Comparison of ENCODE assay signal across 1 cellular context in genomic region chr12:106955377-106956047, GRCh38.
TF ChIP-seq lines count a peak whose summit lies in the region.

Gene TMEM263, plus strand, starts transcription at chr12:106955907. Its CDS starts 11,210 bp downstream, at chr12:106967117.

TF ChIP-seq in HEK293, 187 proteins besides CTCF, POLR2A, EP300 and RAD21 (continued from another document and continues in another):
- TF ChIP-seq ZNF518A (tag by site-specific recombination; conservative IDR thresholded peaks at IDR 0.05; ENCODE audit: low read depth) (0 out of 2 replicates have a peak, but pooled peaks have one; percentile 1), ZNF670 (tag by site-specific recombination; IDR thresholded peaks at IDR 0.05; ENCODE audit: low read depth) (no peak), ZNF362 (tag by site-specific recombination; IDR thresholded peaks at IDR 0.05) (no peak), ELK4 (IDR thresholded peaks at IDR 0.05; ENCODE audit: borderline replicate concordance, low read depth, low read length) (no peak), ZNF514 (tag by site-specific recombination; IDR thresholded peaks at IDR 0.05) (no peak), ZBTB17 (tag by site-specific recombination; IDR thresholded peaks at IDR 0.05) (peak; percentile 26; the same call in 1 of the 2 replicates), KLF10 (tag by site-specific recombination; IDR thresholded peaks at IDR 0.05) (peak; percentile 97), SP2 (tag by site-specific recombination; IDR thresholded peaks at IDR 0.05) (peak; percentile 84), KLF16 (tag by site-specific recombination; IDR thresholded peaks at IDR 0.05) (peak; percentile 13; the same call in 1 of the 2 replicates), ZNF214 (tag by site-specific recombination; IDR thresholded peaks at IDR 0.05; ENCODE audit: borderline replicate concordance) (no peak), PRDM1 (tag by site-specific recombination; IDR thresholded peaks at IDR 0.05) (peak; percentile 87), ZFP69B (tag by site-specific recombination; IDR thresholded peaks at IDR 0.05) (0 out of 2 replicates have a peak, but pooled peaks have one; percentile 13), ZNF660 (tag by site-specific recombination; IDR thresholded peaks at IDR 0.05) (peak; percentile 88), ZNF473 (tag by site-specific recombination; IDR thresholded peaks at IDR 0.05) (no peak), ZBTB21 (tag by site-specific recombination; IDR thresholded peaks at IDR 0.05) (peak; percentile 42; the same call in 1 of the 2 replicates), GLIS2 (tag by site-specific recombination; IDR thresholded peaks at IDR 0.05) (peak; percentile 100), MZF1 (tag by site-specific recombination; IDR thresholded peaks at IDR 0.05; ENCODE audit: borderline replicate concordance) (no peak), ZSCAN5A (tag by site-specific recombination; IDR thresholded peaks at IDR 0.05) (no peak), SP7 (tag by site-specific recombination; IDR thresholded peaks at IDR 0.05) (peak; percentile 55), PRDM4 (tag by site-specific recombination; IDR thresholded peaks at IDR 0.05) (0 out of 2 replicates have a peak, but pooled peaks have one; percentile 32), ZNF404 (tag by site-specific recombination; IDR thresholded peaks at IDR 0.05) (no peak), ZNF26 (tag by site-specific recombination; IDR thresholded peaks at IDR 0.05) (no peak), ZBTB10 (tag by site-specific recombination; IDR thresholded peaks at IDR 0.05) (peak; percentile 88), ZNF600 (tag by site-specific recombination; IDR thresholded peaks at IDR 0.05) (peak; percentile 27; the same call in 1 of the 2 replicates), KLF9 (tag by site-specific recombination; IDR thresholded peaks at IDR 0.05; ENCODE audit: low read depth) (peak; percentile 88), INSM2 (tag by site-specific recombination; IDR thresholded peaks at IDR 0.05) (0 out of 2 replicates have a peak, but pooled peaks have one; percentile 33), ZNF580 (tag by site-specific recombination; IDR thresholded peaks at IDR 0.05) (no peak), OVOL3 (tag by site-specific recombination; IDR thresholded peaks at IDR 0.05) (peak; percentile 98), ZBTB44 (tag by site-specific recombination; IDR thresholded peaks at IDR 0.05) (peak; percentile 46; the same call in 1 of the 2 replicates), ZNF10 (tag by site-specific recombination; IDR thresholded peaks at IDR 0.05) (no peak), ZNF366 (tag by site-specific recombination; conservative IDR thresholded peaks at IDR 0.05) (no peak), ZBTB26 (tag by site-specific recombination; optimal IDR thresholded peaks at IDR 0.05) (peak; percentile 95), ZBTB48 (tag by site-specific recombination; IDR thresholded peaks at IDR 0.05) (peak; percentile 89; the same call in 1 of the 2 replicates), ZNF747 (tag by site-specific recombination; IDR thresholded peaks at IDR 0.05) (no peak), ZNF785 (tag by site-specific recombination; IDR thresholded peaks at IDR 0.05) (peak; percentile 81; the same call in 1 of the 2 replicates), EGR2 (tag by site-specific recombination; IDR thresholded peaks at IDR 0.05; ENCODE audit: low read depth) (peak; percentile 84), ZNF549 (tag by site-specific recombination; IDR thresholded peaks at IDR 0.05) (no peak), ZNF596 (tag by site-specific recombination; IDR thresholded peaks at IDR 0.05) (peak; percentile 65; the same call in 1 of the 2 replicates)
